ENCODE assay signal across 21 cellular contexts in genomic region chr20:56867128-56867527, GRCh38.
"Had no signal": no experiment of that assay in that cellular context is flagged by ENCODE, and none has a peak within 500 bp of the region (broad histone marks: within the 10 kb centered on the region; RNA-seq: fewer than 3 reads in every experiment).

No MANE protein-coding gene starts in this region.

- H3K4me3 Mint-ChIP-seq: effector memory CD8-positive, alpha-beta T cell; memory B cell; nephron; neural progenitor cell; stimulated activated effector memory CD8-positive, alpha-beta T cell treated with anti-CD3 and anti-CD28 coated beads, Interleukin-12 subunit alpha, Interleukin-12 subunit beta, amount 100 ng/mL, for 72 hours; stimulated activated naive CD8-positive, alpha-beta T cell treated with anti-CD3 and anti-CD28 coated beads, Interleukin-15, Interleukin-2, amounts not matched to agents 100 ng/mL and 50 ng/mL, for 24 hours had no signal

- ATAC-seq: effector memory CD8-positive, alpha-beta T cell; left lobe of liver; stimulated activated effector memory CD8-positive, alpha-beta T cell treated with anti-CD3 and anti-CD28 coated beads, Interleukin-12 subunit alpha, Interleukin-12 subunit beta, amount 100 ng/mL, for 72 hours; upper lobe of right lung had no signal

- DNase-seq: cortex of kidney; effector memory CD8-positive, alpha-beta T cell; hypothalamus; kidney; nucleus accumbens; sigmoid colon; stimulated activated CD4-positive, alpha-beta T cell treated with anti-CD3 and anti-CD28 coated beads, Interleukin-2, amount 100 ng/mL, for 24 hours; stimulated activated CD4-positive, alpha-beta T cell treated with anti-CD3 and anti-CD28 coated beads, Interleukin-4, amount 100 ng/mL, for 24 hours; upper lobe of right lung; uterus had no signal

- H2AFZ ChIP-seq: neural progenitor cell had no signal

- H3K9ac ChIP-seq: neural progenitor cell had no signal

- H3K27me3 ChIP-seq: neural progenitor cell, right atrium auricular region, sigmoid colon, tibial nerve, uterus had no signal

- H3K27ac ChIP-seq: neural progenitor cell, prostate gland, right atrium auricular region, sigmoid colon, thoracic aorta, tibial nerve, upper lobe of right lung, uterus had no signal

- H3K4me3 ChIP-seq: lung, neural progenitor cell, prostate gland, right atrium auricular region, sigmoid colon, thoracic aorta, tibial nerve, upper lobe of right lung, uterus had no signal

- H3K27ac Mint-ChIP-seq: effector memory CD8-positive, alpha-beta T cell; memory B cell; nephron; neural progenitor cell; stimulated activated effector memory CD8-positive, alpha-beta T cell treated with anti-CD3 and anti-CD28 coated beads, Interleukin-12 subunit alpha, Interleukin-12 subunit beta, amount 100 ng/mL, for 72 hours; stimulated activated naive CD8-positive, alpha-beta T cell treated with anti-CD3 and anti-CD28 coated beads, Interleukin-15, Interleukin-2, amounts not matched to agents 100 ng/mL and 50 ng/mL, for 24 hours had no signal

- H3K36me3 ChIP-seq: neural progenitor cell, prostate gland, right atrium auricular region, sigmoid colon, thoracic aorta, tibial nerve, upper lobe of right lung, uterus had no signal

- H3K4me2 ChIP-seq: neural progenitor cell had no signal

- H3K4me1 Mint-ChIP-seq: memory B cell; nephron; stimulated activated effector memory CD8-positive, alpha-beta T cell treated with anti-CD3 and anti-CD28 coated beads, Interleukin-12 subunit alpha, Interleukin-12 subunit beta, amount 100 ng/mL, for 72 hours had no signal

- H3K9me3 ChIP-seq: prostate gland, sigmoid colon, thoracic aorta, upper lobe of right lung, uterus had no signal

- H3K9me3 Mint-ChIP-seq: effector memory CD8-positive, alpha-beta T cell; memory B cell; stimulated activated effector memory CD8-positive, alpha-beta T cell treated with anti-CD3 and anti-CD28 coated beads, Interleukin-12 subunit alpha, Interleukin-12 subunit beta, amount 100 ng/mL, for 72 hours; stimulated activated naive CD8-positive, alpha-beta T cell treated with anti-CD3 and anti-CD28 coated beads, Interleukin-15, Interleukin-2, amounts not matched to agents 100 ng/mL and 50 ng/mL, for 24 hours had no signal

- H3K4me1 ChIP-seq: neural progenitor cell, prostate gland, right atrium auricular region, tibial nerve, upper lobe of right lung, uterus had no signal

- H3K36me3 Mint-ChIP-seq: memory B cell; neural progenitor cell; stimulated activated effector memory CD8-positive, alpha-beta T cell treated with anti-CD3 and anti-CD28 coated beads, Interleukin-12 subunit alpha, Interleukin-12 subunit beta, amount 100 ng/mL, for 72 hours had no signal
